In the genomic region with DNA sequence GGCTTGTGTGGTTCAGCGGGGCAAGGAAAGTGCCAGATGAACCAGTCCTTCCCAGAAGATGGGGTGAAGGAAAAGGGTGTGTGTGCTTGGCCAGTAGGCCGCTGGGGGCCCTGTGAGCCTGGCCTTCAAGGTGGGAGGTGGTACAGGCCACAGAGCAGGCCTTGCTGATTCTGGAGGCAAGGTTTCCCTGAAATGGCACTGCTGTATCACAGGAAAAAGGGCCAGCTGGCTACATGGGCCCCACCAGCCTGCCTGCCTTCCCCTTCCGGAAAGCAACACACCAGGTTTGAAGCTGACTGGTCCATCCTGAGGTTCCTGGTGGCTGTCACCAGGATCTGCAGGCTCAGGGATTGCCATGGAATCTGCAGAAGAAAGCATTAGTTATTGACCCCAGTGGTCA, we compare ENCODE assay signal across 1 cellular context.
TF ChIP-seq lines count a peak whose summit lies in the region.

No MANE protein-coding gene starts in this region.

TF ChIP-seq in WTC11, 78 proteins besides CTCF, POLR2A, EP300 and RAD21:
- TF ChIP-seq ZNF423 (CRISPR knock-in tag; IDR thresholded peaks at IDR 0.05) = no peak
- TF ChIP-seq, protein P1, sequence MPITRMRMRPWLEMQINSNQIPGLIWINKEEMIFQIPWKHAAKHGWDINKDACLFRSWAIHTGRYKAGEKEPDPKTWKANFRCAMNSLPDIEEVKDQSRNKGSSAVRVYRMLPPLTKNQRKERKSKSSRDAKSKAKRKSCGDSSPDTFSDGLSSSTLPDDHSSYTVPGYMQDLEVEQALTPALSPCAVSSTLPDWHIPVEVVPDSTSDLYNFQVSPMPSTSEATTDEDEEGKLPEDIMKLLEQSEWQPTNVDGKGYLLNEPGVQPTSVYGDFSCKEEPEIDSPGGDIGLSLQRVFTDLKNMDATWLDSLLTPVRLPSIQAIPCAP (CRISPR knock-in tag; IDR thresholded peaks at IDR 0.05) = no peak
- TF ChIP-seq, protein P2, sequence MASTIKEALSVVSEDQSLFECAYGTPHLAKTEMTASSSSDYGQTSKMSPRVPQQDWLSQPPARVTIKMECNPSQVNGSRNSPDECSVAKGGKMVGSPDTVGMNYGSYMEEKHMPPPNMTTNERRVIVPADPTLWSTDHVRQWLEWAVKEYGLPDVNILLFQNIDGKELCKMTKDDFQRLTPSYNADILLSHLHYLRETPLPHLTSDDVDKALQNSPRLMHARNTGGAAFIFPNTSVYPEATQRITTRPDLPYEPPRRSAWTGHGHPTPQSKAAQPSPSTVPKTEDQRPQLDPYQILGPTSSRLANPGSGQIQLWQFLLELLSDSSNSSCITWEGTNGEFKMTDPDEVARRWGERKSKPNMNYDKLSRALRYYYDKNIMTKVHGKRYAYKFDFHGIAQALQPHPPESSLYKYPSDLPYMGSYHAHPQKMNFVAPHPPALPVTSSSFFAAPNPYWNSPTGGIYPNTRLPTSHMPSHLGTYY (CRISPR knock-in tag; IDR thresholded peaks at IDR 0.05) = no peak
- TF ChIP-seq ZNF219 (CRISPR knock-in tag; IDR thresholded peaks at IDR 0.05; ENCODE audit: borderline replicate concordance) = no peak
- TF ChIP-seq GRHL2 (CRISPR knock-in tag; IDR thresholded peaks at IDR 0.05; ENCODE audit: insufficient replicate concordance, severe bottlenecking) = no peak
- TF ChIP-seq ZNF232 (CRISPR knock-in tag; IDR thresholded peaks at IDR 0.05) = no peak
- no peak for TF ChIP-seq NR1H2 (CRISPR knock-in tag; IDR thresholded peaks at IDR 0.05)
